Comparison of ENCODE assay signal across 2 cellular contexts in the genomic region with DNA sequence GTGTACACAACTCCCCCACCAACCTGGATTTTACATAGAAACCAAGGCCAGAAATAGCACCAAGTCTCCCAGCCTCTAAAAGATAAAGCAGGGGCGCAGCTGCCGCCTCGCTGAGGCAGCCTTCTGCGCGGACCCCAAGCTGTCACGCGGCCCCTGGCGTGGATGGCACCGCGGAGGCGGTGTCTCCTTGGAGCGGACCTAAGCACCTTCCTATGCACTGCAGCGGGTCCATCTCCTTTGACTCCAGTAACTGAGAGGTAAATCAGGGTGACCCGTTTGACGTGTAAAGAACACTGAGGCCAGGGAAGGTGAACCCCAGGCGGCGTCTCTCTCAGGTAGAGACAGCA.
A peak's percentile ranks its signal among the peaks of the same experiment; 100 is the strongest.
TF ChIP-seq lines count a peak whose summit lies in the region.

No MANE protein-coding gene starts in this region.

TF ChIP-seq in GM23338, 12 proteins besides CTCF, POLR2A, EP300 and RAD21 (continues in another document):
- TF ChIP-seq ZNF331 (CRISPR knock-in tag; IDR thresholded peaks at IDR 0.05; ENCODE audit: low read depth) (no peak), CREB1 (CRISPR knock-in tag; IDR thresholded peaks at IDR 0.05; ENCODE audit: low read depth) (no peak), NANOG (IDR thresholded peaks at IDR 0.05; ENCODE audit: borderline replicate concordance) (no peak), JUNB (IDR thresholded peaks at IDR 0.05; ENCODE audit: unreplicated experiment) (no peak), EZH2phosphoT487 (IDR thresholded peaks at IDR 0.05; ENCODE audit: unreplicated experiment) (no peak), EZH2 (IDR thresholded peaks at IDR 0.05; ENCODE audit: low read depth, unreplicated experiment) (no peak), STAT1 (IDR thresholded peaks at IDR 0.05; ENCODE audit: unreplicated experiment) (no peak)
- TF ChIP-seq, protein P1, sequence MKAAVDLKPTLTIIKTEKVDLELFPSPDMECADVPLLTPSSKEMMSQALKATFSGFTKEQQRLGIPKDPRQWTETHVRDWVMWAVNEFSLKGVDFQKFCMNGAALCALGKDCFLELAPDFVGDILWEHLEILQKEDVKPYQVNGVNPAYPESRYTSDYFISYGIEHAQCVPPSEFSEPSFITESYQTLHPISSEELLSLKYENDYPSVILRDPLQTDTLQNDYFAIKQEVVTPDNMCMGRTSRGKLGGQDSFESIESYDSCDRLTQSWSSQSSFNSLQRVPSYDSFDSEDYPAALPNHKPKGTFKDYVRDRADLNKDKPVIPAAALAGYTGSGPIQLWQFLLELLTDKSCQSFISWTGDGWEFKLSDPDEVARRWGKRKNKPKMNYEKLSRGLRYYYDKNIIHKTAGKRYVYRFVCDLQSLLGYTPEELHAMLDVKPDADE (IDR thresholded peaks at IDR 0.05) = no peak
- TF ChIP-seq, protein P2, sequence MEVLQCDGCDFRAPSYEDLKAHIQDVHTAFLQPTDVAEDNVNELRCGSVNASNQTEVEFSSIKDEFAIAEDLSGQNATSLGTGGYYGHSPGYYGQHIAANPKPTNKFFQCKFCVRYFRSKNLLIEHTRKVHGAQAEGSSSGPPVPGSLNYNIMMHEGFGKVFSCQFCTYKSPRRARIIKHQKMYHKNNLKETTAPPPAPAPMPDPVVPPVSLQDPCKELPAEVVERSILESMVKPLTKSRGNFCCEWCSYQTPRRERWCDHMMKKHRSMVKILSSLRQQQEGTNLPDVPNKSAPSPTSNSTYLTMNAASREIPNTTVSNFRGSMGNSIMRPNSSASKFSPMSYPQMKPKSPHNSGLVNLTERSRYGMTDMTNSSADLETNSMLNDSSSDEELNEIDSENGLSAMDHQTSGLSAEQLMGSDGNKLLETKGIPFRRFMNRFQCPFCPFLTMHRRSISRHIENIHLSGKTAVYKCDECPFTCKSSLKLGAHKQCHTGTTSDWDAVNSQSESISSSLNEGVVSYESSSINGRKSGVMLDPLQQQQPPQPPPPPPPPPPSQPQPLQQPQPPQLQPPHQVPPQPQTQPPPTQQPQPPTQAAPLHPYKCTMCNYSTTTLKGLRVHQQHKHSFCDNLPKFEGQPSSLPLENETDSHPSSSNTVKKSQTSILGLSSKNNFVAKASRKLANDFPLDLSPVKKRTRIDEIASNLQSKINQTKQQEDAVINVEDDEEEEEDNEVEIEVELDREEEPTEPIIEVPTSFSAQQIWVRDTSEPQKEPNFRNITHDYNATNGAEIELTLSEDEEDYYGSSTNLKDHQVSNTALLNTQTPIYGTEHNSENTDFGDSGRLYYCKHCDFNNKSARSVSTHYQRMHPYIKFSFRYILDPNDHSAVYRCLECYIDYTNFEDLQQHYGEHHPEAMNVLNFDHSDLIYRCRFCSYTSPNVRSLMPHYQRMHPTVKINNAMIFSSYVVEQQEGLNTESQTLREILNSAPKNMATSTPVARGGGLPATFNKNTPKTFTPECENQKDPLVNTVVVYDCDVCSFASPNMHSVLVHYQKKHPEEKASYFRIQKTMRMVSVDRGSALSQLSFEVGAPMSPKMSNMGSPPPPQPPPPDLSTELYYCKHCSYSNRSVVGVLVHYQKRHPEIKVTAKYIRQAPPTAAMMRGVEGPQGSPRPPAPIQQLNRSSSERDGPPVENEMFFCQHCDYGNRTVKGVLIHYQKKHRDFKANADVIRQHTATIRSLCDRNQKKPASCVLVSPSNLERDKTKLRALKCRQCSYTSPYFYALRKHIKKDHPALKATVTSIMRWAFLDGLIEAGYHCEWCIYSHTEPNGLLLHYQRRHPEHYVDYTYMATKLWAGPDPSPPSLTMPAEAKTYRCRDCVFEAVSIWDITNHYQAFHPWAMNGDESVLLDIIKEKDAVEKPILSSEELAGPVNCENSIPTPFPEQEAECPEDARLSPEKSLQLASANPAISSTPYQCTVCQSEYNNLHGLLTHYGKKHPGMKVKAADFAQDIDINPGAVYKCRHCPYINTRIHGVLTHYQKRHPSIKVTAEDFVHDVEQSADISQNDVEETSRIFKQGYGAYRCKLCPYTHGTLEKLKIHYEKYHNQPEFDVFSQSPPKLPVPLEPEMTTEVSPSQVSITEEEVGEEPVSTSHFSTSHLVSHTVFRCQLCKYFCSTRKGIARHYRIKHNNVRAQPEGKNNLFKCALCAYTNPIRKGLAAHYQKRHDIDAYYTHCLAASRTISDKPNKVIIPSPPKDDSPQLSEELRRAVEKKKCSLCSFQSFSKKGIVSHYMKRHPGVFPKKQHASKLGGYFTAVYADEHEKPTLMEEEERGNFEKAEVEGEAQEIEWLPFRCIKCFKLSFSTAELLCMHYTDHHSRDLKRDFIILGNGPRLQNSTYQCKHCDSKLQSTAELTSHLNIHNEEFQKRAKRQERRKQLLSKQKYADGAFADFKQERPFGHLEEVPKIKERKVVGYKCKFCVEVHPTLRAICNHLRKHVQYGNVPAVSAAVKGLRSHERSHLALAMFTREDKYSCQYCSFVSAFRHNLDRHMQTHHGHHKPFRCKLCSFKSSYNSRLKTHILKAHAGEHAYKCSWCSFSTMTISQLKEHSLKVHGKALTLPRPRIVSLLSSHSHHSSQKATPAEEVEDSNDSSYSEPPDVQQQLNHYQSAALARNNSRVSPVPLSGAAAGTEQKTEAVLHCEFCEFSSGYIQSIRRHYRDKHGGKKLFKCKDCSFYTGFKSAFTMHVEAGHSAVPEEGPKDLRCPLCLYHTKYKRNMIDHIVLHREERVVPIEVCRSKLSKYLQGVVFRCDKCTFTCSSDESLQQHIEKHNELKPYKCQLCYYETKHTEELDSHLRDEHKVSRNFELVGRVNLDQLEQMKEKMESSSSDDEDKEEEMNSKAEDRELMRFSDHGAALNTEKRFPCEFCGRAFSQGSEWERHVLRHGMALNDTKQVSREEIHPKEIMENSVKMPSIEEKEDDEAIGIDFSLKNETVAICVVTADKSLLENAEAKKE (CRISPR knock-in tag; IDR thresholded peaks at IDR 0.05) = no peak
- TF ChIP-seq, protein P3, sequence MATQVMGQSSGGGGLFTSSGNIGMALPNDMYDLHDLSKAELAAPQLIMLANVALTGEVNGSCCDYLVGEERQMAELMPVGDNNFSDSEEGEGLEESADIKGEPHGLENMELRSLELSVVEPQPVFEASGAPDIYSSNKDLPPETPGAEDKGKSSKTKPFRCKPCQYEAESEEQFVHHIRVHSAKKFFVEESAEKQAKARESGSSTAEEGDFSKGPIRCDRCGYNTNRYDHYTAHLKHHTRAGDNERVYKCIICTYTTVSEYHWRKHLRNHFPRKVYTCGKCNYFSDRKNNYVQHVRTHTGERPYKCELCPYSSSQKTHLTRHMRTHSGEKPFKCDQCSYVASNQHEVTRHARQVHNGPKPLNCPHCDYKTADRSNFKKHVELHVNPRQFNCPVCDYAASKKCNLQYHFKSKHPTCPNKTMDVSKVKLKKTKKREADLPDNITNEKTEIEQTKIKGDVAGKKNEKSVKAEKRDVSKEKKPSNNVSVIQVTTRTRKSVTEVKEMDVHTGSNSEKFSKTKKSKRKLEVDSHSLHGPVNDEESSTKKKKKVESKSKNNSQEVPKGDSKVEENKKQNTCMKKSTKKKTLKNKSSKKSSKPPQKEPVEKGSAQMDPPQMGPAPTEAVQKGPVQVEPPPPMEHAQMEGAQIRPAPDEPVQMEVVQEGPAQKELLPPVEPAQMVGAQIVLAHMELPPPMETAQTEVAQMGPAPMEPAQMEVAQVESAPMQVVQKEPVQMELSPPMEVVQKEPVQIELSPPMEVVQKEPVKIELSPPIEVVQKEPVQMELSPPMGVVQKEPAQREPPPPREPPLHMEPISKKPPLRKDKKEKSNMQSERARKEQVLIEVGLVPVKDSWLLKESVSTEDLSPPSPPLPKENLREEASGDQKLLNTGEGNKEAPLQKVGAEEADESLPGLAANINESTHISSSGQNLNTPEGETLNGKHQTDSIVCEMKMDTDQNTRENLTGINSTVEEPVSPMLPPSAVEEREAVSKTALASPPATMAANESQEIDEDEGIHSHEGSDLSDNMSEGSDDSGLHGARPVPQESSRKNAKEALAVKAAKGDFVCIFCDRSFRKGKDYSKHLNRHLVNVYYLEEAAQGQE (IDR thresholded peaks at IDR 0.05; ENCODE audit: unreplicated experiment) = no peak

TF ChIP-seq in HepG2, 621 proteins besides CTCF, POLR2A, EP300 and RAD21 (continues in another document):
- no peak for TF ChIP-seq ZNF331 (CRISPR knock-in tag; IDR thresholded peaks at IDR 0.05)
- TF ChIP-seq ZFX (CRISPR knock-in tag; IDR thresholded peaks at IDR 0.05; ENCODE audit: low read depth) = no peak
- TF ChIP-seq, protein P4, sequence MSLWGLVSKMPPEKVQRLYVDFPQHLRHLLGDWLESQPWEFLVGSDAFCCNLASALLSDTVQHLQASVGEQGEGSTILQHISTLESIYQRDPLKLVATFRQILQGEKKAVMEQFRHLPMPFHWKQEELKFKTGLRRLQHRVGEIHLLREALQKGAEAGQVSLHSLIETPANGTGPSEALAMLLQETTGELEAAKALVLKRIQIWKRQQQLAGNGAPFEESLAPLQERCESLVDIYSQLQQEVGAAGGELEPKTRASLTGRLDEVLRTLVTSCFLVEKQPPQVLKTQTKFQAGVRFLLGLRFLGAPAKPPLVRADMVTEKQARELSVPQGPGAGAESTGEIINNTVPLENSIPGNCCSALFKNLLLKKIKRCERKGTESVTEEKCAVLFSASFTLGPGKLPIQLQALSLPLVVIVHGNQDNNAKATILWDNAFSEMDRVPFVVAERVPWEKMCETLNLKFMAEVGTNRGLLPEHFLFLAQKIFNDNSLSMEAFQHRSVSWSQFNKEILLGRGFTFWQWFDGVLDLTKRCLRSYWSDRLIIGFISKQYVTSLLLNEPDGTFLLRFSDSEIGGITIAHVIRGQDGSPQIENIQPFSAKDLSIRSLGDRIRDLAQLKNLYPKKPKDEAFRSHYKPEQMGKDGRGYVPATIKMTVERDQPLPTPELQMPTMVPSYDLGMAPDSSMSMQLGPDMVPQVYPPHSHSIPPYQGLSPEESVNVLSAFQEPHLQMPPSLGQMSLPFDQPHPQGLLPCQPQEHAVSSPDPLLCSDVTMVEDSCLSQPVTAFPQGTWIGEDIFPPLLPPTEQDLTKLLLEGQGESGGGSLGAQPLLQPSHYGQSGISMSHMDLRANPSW (CRISPR knock-in tag; IDR thresholded peaks at IDR 0.05; ENCODE audit: borderline replicate concordance) = no peak
- TF ChIP-seq, protein P5, sequence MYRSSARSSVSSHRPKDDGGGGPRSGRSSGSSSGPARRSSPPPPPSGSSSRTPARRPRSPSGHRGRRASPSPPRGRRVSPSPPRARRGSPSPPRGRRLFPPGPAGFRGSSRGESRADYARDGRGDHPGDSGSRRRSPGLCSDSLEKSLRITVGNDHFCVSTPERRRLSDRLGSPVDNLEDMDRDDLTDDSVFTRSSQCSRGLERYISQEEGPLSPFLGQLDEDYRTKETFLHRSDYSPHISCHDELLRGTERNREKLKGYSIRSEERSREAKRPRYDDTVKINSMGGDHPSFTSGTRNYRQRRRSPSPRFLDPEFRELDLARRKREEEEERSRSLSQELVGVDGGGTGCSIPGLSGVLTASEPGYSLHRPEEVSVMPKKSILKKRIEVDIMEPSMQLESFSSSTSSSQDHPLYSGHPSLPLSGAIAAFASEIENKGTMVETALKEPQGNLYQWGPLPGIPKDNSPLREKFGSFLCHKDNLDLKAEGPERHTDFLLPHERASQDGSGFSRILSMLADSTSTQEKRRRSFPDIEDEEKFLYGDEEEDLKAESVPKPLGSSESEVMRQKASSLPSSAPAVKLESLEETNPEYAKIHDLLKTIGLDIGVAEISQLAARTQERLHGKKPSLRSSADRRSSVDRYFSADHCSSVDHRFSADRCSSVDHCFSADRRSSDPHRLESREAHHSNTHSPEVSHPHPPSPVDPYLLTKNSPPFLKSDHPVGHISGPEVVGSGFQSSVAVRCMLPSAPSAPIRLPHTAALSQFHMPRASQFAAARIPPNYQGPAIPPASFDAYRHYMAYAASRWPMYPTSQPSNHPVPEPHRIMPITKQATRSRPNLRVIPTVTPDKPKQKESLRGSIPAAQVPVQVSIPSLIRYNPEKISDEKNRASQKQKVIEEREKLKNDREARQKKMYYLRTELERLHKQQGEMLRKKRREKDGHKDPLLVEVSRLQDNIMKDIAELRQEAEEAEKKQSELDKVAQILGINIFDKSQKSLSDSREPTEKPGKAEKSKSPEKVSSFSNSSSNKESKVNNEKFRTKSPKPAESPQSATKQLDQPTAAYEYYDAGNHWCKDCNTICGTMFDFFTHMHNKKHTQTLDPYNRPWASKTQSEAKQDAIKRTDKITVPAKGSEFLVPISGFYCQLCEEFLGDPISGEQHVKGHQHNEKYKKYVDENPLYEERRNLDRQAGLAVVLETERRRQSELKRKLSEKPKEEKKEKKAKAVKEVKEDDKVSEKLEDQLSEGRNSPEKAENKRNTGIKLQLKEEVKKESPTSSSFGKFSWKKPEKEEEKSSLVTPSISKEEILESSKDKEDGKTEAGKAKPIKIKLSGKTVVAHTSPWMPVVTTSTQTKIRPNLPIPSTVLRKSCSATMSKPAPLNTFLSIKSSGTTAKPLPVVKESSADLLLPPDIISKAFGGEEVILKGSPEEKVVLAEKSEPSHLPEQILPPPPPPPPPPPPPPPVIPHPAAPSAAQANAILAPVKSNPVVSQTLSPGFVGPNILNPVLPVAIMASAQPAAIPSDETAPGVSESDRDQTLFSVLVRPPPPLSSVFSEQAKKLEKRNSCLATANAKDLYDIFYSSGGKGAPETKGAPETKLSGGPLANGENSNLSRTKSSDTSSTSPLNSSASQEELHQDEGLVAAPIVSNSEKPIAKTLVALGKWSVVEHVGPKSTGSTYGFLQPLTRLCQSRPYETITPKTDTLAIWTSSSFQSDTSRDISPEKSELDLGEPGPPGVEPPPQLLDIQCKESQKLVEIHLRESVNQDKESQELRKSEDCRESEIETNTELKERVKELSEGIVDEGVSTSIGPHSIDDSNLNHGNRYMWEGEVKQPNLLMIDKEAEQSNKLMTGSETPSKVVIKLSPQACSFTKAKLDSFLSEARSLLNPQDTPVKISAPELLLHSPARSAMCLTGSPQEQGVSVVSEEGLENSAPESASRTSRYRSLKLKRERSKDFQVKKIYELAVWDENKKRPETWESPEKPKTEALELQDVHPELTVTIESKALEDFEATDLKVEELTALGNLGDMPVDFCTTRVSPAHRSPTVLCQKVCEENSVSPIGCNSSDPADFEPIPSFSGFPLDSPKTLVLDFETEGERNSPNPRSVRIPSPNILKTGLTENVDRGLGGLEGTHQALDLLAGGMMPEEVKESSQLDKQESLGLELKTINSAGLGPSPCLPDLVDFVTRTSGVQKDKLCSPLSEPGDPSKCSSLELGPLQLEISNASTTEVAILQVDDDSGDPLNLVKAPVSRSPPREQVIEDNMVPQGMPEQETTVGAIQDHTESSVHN (CRISPR knock-in tag; IDR thresholded peaks at IDR 0.05) = no peak
- no peak for TF ChIP-seq BCL6 (CRISPR knock-in tag; IDR thresholded peaks at IDR 0.05)
- no peak for TF ChIP-seq ZSCAN30 (CRISPR knock-in tag; IDR thresholded peaks at IDR 0.05)
- no peak for TF ChIP-seq SAP130 (CRISPR knock-in tag; IDR thresholded peaks at IDR 0.05; ENCODE audit: low read depth)
- TF ChIP-seq ZNF768 (CRISPR knock-in tag; IDR thresholded peaks at IDR 0.05) = 0 out of 2 replicates have a peak, but pooled peaks have one; percentile 2
- TF ChIP-seq ZNF30 (CRISPR knock-in tag; IDR thresholded peaks at IDR 0.05) = no peak
- TF ChIP-seq, protein P6, sequence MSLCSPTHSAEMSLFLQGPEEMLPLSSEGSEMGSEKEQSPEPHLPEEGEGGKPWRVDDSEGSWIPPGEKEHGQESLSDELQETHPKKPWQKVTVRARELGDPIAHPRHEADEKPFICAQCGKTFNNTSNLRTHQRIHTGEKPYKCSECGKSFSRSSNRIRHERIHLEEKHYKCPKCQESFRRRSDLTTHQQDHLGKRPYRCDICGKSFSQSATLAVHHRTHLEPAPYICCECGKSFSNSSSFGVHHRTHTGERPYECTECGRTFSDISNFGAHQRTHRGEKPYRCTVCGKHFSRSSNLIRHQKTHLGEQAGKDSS (CRISPR knock-in tag; IDR thresholded peaks at IDR 0.05; ENCODE audit: borderline replicate concordance, low read depth) = 0 out of 2 replicates have a peak, but pooled peaks have one; percentile 5
- TF ChIP-seq RXRB (CRISPR knock-in tag; IDR thresholded peaks at IDR 0.05; ENCODE audit: borderline replicate concordance) = no peak
- TF ChIP-seq NONO (IDR thresholded peaks at IDR 0.05) = no peak
- 0 out of 2 replicates have a peak, but pooled peaks have one; percentile 9 for TF ChIP-seq NONO (CRISPR knock-in tag; conservative IDR thresholded peaks at IDR 0.05)
